Comparison of ENCODE assay signal across 25 cellular contexts in genomic region chr10:88743999-88744398, GRCh38. TPM values are rescaled to one million over a fixed set of nuclear protein-coding genes. Genes with fewer than 3 reads are reported as not detected.
DNase-seq lines count a peak whose midpoint lies in the region; ATAC-seq and TF ChIP-seq lines count a peak whose summit lies in the region.
"Had no signal": no experiment of that assay in that cellular context is flagged by ENCODE, and none has a peak within 500 bp of the region (broad histone marks: within the 10 kb centered on the region; RNA-seq: fewer than 3 reads in every experiment).

No MANE protein-coding gene starts in this region.

- H3K36me3 ChIP-seq in Loucy (ENCODE audit: insufficient read depth, low read length) (no peaks in the 10 kb centered on the region), neuronal stem cell (replicated peaks in 1 of 2; ENCODE audit: control insufficient read depth in 2 of 2, insufficient read depth in 2 of 2, low read length in 2 of 2) (no peaks in the 10 kb centered on the region)
- H3K36me3 ChIP-seq: ascending aorta had no signal

- H3K79me2 ChIP-seq in Loucy (ENCODE audit: insufficient read depth, low read length), result no peaks in the 10 kb centered on the region

- H4K8ac ChIP-seq in neuronal stem cell (ENCODE audit: low read depth, low read length), result no peak overlapping the region

- H2AK5ac ChIP-seq in neuronal stem cell (ENCODE audit: low read depth, low read length), result no peak overlapping the region

- no peaks in the 10 kb centered on the region for H4K20me1 ChIP-seq in Loucy (ENCODE audit: insufficient read depth, low read length, poor library complexity, severe bottlenecking)

- H3K23ac ChIP-seq in neuronal stem cell (ENCODE audit: low read depth, low read length, poor library complexity), result peak overlapping the region; percentile 25

- H2BK5ac ChIP-seq in neuronal stem cell (ENCODE audit: low read length), result no peak overlapping the region

- no peak for ATAC-seq in foreskin keratinocyte
- no peak for ATAC-seq in Right ventricle myocardium inferior
- ATAC-seq: activated CD4-positive, alpha-beta T cell treated with anti-CD3 and anti-CD28 coated beads for 36 hours; stimulated activated naive CD8-positive, alpha-beta T cell treated with anti-CD3 and anti-CD28 coated beads, Interleukin-15, Interleukin-2, amounts not matched to agents 100 U/mL and 50 U/mL, for 24 hours had no signal

- DNase-seq in NCI-H146 (lab: John Stamatoyannopoulos, UW) (peak; percentile 25), NCI-H146 treated with DMSO at 0.1 percent for 48 hours (lab: John Stamatoyannopoulos, UW; ENCODE audit: unreplicated experiment) (no peak), foreskin keratinocyte (no peak), neuronal stem cell (ENCODE audit: low spot score) (no peak), T1000 (lab: John Stamatoyannopoulos, UW) (no peak), Right ventricle myocardium inferior (ENCODE audit: missing footprints) (no peak), NCI-H446 treated with DMSO at 0.1 percent for 48 hours (lab: John Stamatoyannopoulos, UW) (no peak)
- DNase-seq: activated CD4-positive, alpha-beta T cell treated with anti-CD3 and anti-CD28 coated beads for 36 hours; erythroblast; foreskin melanocyte; GOT3; NCI-H1694; occipital lobe; OCI-M1; stimulated activated naive CD8-positive, alpha-beta T cell treated with anti-CD3 and anti-CD28 coated beads, Interleukin-15, Interleukin-2, amounts not matched to agents 100 U/mL and 50 U/mL, for 24 hours; T-helper 1 cell had no signal

- no peak overlapping the region for H2BK120ac ChIP-seq in neuronal stem cell (ENCODE audit: low read depth, low read length)

- H3K9me2 ChIP-seq in Loucy (replicated peaks; ENCODE audit: low read depth, low read length), result no peaks in the 10 kb centered on the region

- TF ChIP-seq CTCF in Loucy (conservative IDR thresholded peaks at IDR 0.05; ENCODE audit: low read length), result 0 out of 2 replicates have a peak, but pooled peaks have one; percentile 19
- TF ChIP-seq CTCF in foreskin keratinocyte (conservative IDR thresholded peaks at IDR 0.05), result peak; percentile 25

- H3K4me2 ChIP-seq in Loucy (ENCODE audit: low read depth, low read length, poor library complexity, severe bottlenecking) (no peak overlapping the region), neuronal stem cell (ENCODE audit: insufficient read depth, low read length, poor library complexity, severe bottlenecking) (no peak overlapping the region)
- H3K4me2 ChIP-seq: smooth muscle cell had no signal

- H3K79me1 ChIP-seq in neuronal stem cell (ENCODE audit: low read depth, low read length), result no peaks in the 10 kb centered on the region

- intact Hi-C loops in Right ventricle myocardium inferior (cut with DNase I), result no loop called here

- H3K14ac ChIP-seq in neuronal stem cell (ENCODE audit: low read length), result no peak overlapping the region

- H3K4me1 ChIP-seq in Loucy (ENCODE audit: insufficient read depth, low read length, poor library complexity, severe bottlenecking) (no peaks in the 10 kb centered on the region), foreskin keratinocyte (no peaks in the 10 kb centered on the region), neuronal stem cell (ENCODE audit: control insufficient read depth in 2 of 2, insufficient read depth in 1 of 2, low read depth in 1 of 2, low read length in 2 of 2) (no peaks in the 10 kb centered on the region)
- H3K4me1 ChIP-seq: ascending aorta had no signal

- no peak overlapping the region for H2AFZ ChIP-seq in Loucy (ENCODE audit: low read length)
- H2AFZ ChIP-seq in neuronal stem cell (ENCODE audit: low read length), result no peak overlapping the region

- H3F3A ChIP-seq in Loucy (ENCODE audit: low read depth), result no peaks in the 10 kb centered on the region

- no peak overlapping the region for H2BK12ac ChIP-seq in neuronal stem cell (ENCODE audit: low read length)

- no peak overlapping the region for H3K4ac ChIP-seq in neuronal stem cell (ENCODE audit: low read length)

- H3K9ac ChIP-seq in Loucy (ENCODE audit: low read depth, low read length, poor library complexity, severe bottlenecking) (no peak overlapping the region), neuronal stem cell (ENCODE audit: low read depth, low read length, poor library complexity) (no peak overlapping the region)

- peak overlapping the region; percentile 12 for H4K91ac ChIP-seq in neuronal stem cell (ENCODE audit: low read depth, low read length, poor library complexity)

- H3K27ac ChIP-seq in foreskin keratinocyte, result no peak overlapping the region
- no peak overlapping the region for H3K27ac ChIP-seq in neuronal stem cell (replicated peaks; ENCODE audit: low read length)
- H3K27ac ChIP-seq: 22Rv1, ascending aorta, HL-60 had no signal

- H3K18ac ChIP-seq in neuronal stem cell (ENCODE audit: low read length), result no peak overlapping the region

- WGBS in neuronal stem cell (ENCODE audit: extremely low coverage in 2 of 2, insufficient read length in 2 of 2, insufficient replicate concordance in 1 of 2), 2 donors, result no CpG with 5 or more reads among the region's 5 CpGs

- H3K27me3 ChIP-seq in Loucy (ENCODE audit: insufficient read depth, low read length, poor library complexity, severe bottlenecking), result no peaks in the 10 kb centered on the region
- H3K27me3 ChIP-seq in foreskin keratinocyte, result peaks cover 14% of the 10 kb centered on the region
- no peaks in the 10 kb centered on the region for H3K27me3 ChIP-seq in neuronal stem cell (ENCODE audit: control insufficient read depth in 3 of 3, insufficient read depth in 3 of 3, low read depth in 1 of 3, low read length in 3 of 3)
- H3K27me3 ChIP-seq: ascending aorta had no signal

- no peak overlapping the region for H2BK15ac ChIP-seq in neuronal stem cell (ENCODE audit: low read length)

- no peaks in the 10 kb centered on the region; the same call in 1 of the 2 replicates for H3K9me3 ChIP-seq in Loucy (ENCODE audit: insufficient read depth, low read depth, low read length)
- peaks cover 0 to 2% of the 10 kb centered on the region in 2 donors for H3K9me3 ChIP-seq in neuronal stem cell (replicated peaks in 1 of 2; ENCODE audit: control insufficient read depth in 2 of 2, insufficient read depth in 1 of 2, low read depth in 1 of 2, low read length in 2 of 2)
- H3K9me3 ChIP-seq: ascending aorta had no signal

- H3K4me3 ChIP-seq in Loucy (ENCODE audit: low read length, poor library complexity, severe bottlenecking), result no peak overlapping the region
- H3K4me3 ChIP-seq in neuronal stem cell (ENCODE audit: low read length in 2 of 2), result no peak overlapping the region
- H3K4me3 ChIP-seq: ascending aorta, lung, smooth muscle cell had no signal

RNA-seq across cellular contexts. Expression of gene LIPN, which starts 15.8 kb away (rescaled TPM):
- not detected in 2 replicates for total RNA-seq in foreskin keratinocyte
- polyA plus RNA-seq in foreskin keratinocyte, result not detected in 2 replicates
- not detected for polyA plus RNA-seq in neuronal stem cell (2013, experiment 1 of 2)
- not detected for polyA plus RNA-seq in neuronal stem cell (2013, experiment 2 of 2)
- total RNA-seq in Right ventricle myocardium inferior, result not detected
- total RNA-seq: activated CD4-positive, alpha-beta T cell treated with anti-CD3 and anti-CD28 coated beads for 36 hours; activated T-helper 1 cell treated with anti-CD3 and anti-CD28 coated beads, Interleukin-12 subunit alpha, Interleukin-12 subunit beta, Interleukin-2, Interleukin-4 antibody, amounts not matched to agents 30 ng/mL and 10 ng/mL and 1 ng/mL, durations not matched to agents 14 hours and 24 hours and 36 hours; ascending aorta; Daoy; occipital lobe had no signal
- polyA plus RNA-seq: smooth muscle cell had no signal

RNA-seq across cellular contexts. Expression of gene LIPK, which starts 38.0 kb away (rescaled TPM):
- total RNA-seq in foreskin keratinocyte, result not detected in 2 replicates
- not detected in 2 replicates for polyA plus RNA-seq in foreskin keratinocyte
- polyA plus RNA-seq in neuronal stem cell (2013, experiment 1 of 2), result not detected
- polyA plus RNA-seq in neuronal stem cell (2013, experiment 2 of 2), result not detected
- not detected for total RNA-seq in Right ventricle myocardium inferior
- total RNA-seq: activated CD4-positive, alpha-beta T cell treated with anti-CD3 and anti-CD28 coated beads for 36 hours; activated T-helper 1 cell treated with anti-CD3 and anti-CD28 coated beads, Interleukin-12 subunit alpha, Interleukin-12 subunit beta, Interleukin-2, Interleukin-4 antibody, amounts not matched to agents 30 ng/mL and 10 ng/mL and 1 ng/mL, durations not matched to agents 14 hours and 24 hours and 36 hours; ascending aorta; Daoy; lung; occipital lobe had no signal
- polyA plus RNA-seq: IgD-negative memory B cell, lung, smooth muscle cell had no signal

RNA-seq across cellular contexts. Expression of gene LIPM, which starts 58.5 kb away (rescaled TPM):
- total RNA-seq in foreskin keratinocyte, result 0.11 TPM in 1 of 2 replicates, not detected in the other
- 0.07 TPM in 1 of 2 replicates, not detected in the other for polyA plus RNA-seq in foreskin keratinocyte
- not detected for polyA plus RNA-seq in neuronal stem cell (2013, experiment 1 of 2)
- not detected for polyA plus RNA-seq in neuronal stem cell (2013, experiment 2 of 2)
- total RNA-seq in Right ventricle myocardium inferior, result not detected
- total RNA-seq: activated CD4-positive, alpha-beta T cell treated with anti-CD3 and anti-CD28 coated beads for 36 hours; activated T-helper 1 cell treated with anti-CD3 and anti-CD28 coated beads, Interleukin-12 subunit alpha, Interleukin-12 subunit beta, Interleukin-2, Interleukin-4 antibody, amounts not matched to agents 30 ng/mL and 10 ng/mL and 1 ng/mL, durations not matched to agents 14 hours and 24 hours and 36 hours; ascending aorta; Daoy; lung; occipital lobe had no signal
- polyA plus RNA-seq: IgD-negative memory B cell, lung, smooth muscle cell had no signal
